5 cellular contexts compared by ENCODE assay signal in the genomic region with DNA sequence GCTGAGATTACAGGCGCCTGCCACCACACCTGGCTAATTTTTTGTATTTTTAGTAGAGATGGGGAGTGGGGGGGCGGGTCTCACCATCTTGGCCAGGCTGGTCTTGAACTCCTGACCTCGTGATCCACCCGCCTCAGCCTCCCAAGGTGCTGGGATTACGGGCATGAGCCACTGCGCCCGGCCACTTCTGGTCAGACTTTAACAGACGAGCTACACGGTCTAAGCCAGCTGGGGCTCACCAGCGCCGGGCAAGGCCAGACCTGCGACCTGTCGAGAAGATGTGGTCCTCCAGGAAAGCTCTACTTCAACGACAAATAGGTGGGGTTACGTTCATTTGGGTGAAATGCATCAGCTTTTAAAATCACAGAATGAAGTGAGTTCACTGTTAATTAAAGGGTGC. TPM values are rescaled to one million over a fixed set of nuclear protein-coding genes. Genes with fewer than 3 reads are reported as not detected.
"Had no signal": no experiment of that assay in that cellular context is flagged by ENCODE, and none has a peak within 500 bp of the region (broad histone marks: within the 10 kb centered on the region; RNA-seq: fewer than 3 reads in every experiment).

No MANE protein-coding gene starts in this region.

RNA-seq across cellular contexts. Expression of gene AMZ1, which starts 36.0 kb away (rescaled TPM):
- total RNA-seq: endothelial cell of umbilical vein, foreskin keratinocyte, lung microvascular endothelial cell had no signal
- polyA plus RNA-seq: endothelial cell of umbilical vein; foreskin keratinocyte; naive thymus-derived CD8-positive, alpha-beta T cell; neural cell had no signal
